In genomic region chr5:61082516-61083280, GRCh38 we compare ENCODE assay signal across 19 cellular contexts.
DNase-seq lines count a peak whose midpoint lies in the region; TF ChIP-seq lines count a peak whose summit lies in the region.
"Had no signal": no experiment of that assay in that cellular context is flagged by ENCODE, and none has a peak within 500 bp of the region (broad histone marks: within the 10 kb centered on the region; RNA-seq: fewer than 3 reads in every experiment).

No MANE protein-coding gene starts in this region.

- 0 out of 2 replicates have a peak, but pooled peaks cover 3% of the 10 kb centered on the region for H3K9me3 ChIP-seq in MG63
- H3K9me3 ChIP-seq in prostate gland, result no peaks in the 10 kb centered on the region
- H3K9me3 ChIP-seq: Caco-2 had no signal

- DNase-seq in EH (ENCODE audit: low read depth) (peak; percentile 58), HT1080 (ENCODE audit: low read depth) (peak; percentile 41), astrocyte of the hippocampus (ENCODE audit: low read depth, low spot score) (peak; percentile 4), fibroblast of villous mesenchyme (ENCODE audit: low read depth) (peak; percentile 36), MG63 (no peak), prostate gland (ENCODE audit: low spot score) (no peak), midbrain (lab: John Stamatoyannopoulos, UW) (no peak), NCI-H2196 treated with DMSO at 0.1 percent for 48 hours (lab: John Stamatoyannopoulos, UW; ENCODE audit: unreplicated experiment) (no peak)
- DNase-seq: Caco-2; cortex of kidney; endodermal cell; immature natural killer cell; Karpas-422; NCI-H1105; NCI-H2081 treated with DMSO at 0.1 percent for 48 hours; NCI-H510A; RPMI8226; stimulated activated CD4-positive, alpha-beta T cell treated with anti-CD3 and anti-CD28 coated beads, Interleukin-1b, Interleukin-23, amount 100 ng/mL, for 48 hours had no signal

- TF ChIP-seq CTCF in fibroblast of villous mesenchyme (IDR thresholded peaks at IDR 0.05; ENCODE audit: insufficient read depth, low read depth, low read length) (no peak), prostate gland (IDR thresholded peaks at IDR 0.05) (no peak)

- intact Hi-C loops in prostate gland (cut with DNase I), result no loop called here

- no peak overlapping the region for H3K27ac ChIP-seq in prostate gland
- H3K27ac ChIP-seq: hepatocyte had no signal

- H3K36me3 ChIP-seq in MG63 (no peaks in the 10 kb centered on the region; the same call in 1 of the 2 replicates), prostate gland (no peaks in the 10 kb centered on the region)

- no peak for TF ChIP-seq POLR2A in prostate gland (IDR thresholded peaks at IDR 0.05)

- H3K27me3 ChIP-seq in MG63, result no peaks in the 10 kb centered on the region
- no peaks in the 10 kb centered on the region for H3K27me3 ChIP-seq in prostate gland (replicated peaks; ENCODE audit: insufficient read depth)
- H3K27me3 ChIP-seq: hepatocyte had no signal

- no peaks in the 10 kb centered on the region for H3K4me1 ChIP-seq in prostate gland (replicated peaks)
- H3K4me1 ChIP-seq: Caco-2 had no signal

- H3K4me3 ChIP-seq in fibroblast of villous mesenchyme (ENCODE audit: low read depth, low read length), result no peak overlapping the region
- no peak overlapping the region for H3K4me3 ChIP-seq in MG63
- H3K4me3 ChIP-seq in prostate gland, result no peak overlapping the region
- H3K4me3 ChIP-seq: hepatocyte had no signal

- WGBS in prostate gland, result over 99% methylated on average over 3 of the region's 3 CpGs

Comparison
In these comparisons a context has a peak if more than half of its experiments do, and no peak if none do; other contexts are left out.
1. DNase-seq: peak in EH (single experiment), HT1080 (single experiment), astrocyte of the hippocampus (single experiment) and fibroblast of villous mesenchyme (single experiment); none in MG63 (single experiment), prostate gland (single experiment), midbrain (single experiment) and NCI-H2196 treated with DMSO at 0.1 percent for 48 hours (single experiment).